In genomic region chr21:43950481-43950880, GRCh38 we compare ENCODE assay signal across 21 cellular contexts.
DNase-seq lines count a peak whose midpoint lies in the region; ATAC-seq, FAIRE-seq and TF ChIP-seq lines count a peak whose summit lies in the region.
"Had no signal": no experiment of that assay in that cellular context is flagged by ENCODE, and none has a peak within 500 bp of the region (broad histone marks: within the 10 kb centered on the region; RNA-seq: fewer than 3 reads in every experiment).

No MANE protein-coding gene starts in this region.

- H3K4me3 Mint-ChIP-seq in glutamatergic neuron (ENCODE audit: unreplicated experiment) = no peak overlapping the region
- H3K4me3 Mint-ChIP-seq in T-cell = no peak overlapping the region
- H3K4me3 Mint-ChIP-seq: B cell had no signal

- intact Hi-C loops in Right ventricle myocardium inferior (cut with DNase I) (no loop called here), heart left ventricle (cut with DNase I) (loop anchor here in 1 of 10 donors (10.0 kb wide), 1 partner anchor 96 kb away; no protein-coding TSS in a partner anchor), K562 (cut with micrococcal nuclease) (no loop called here)

- H3K36me3 ChIP-seq in heart left ventricle (peaks cover 0 to 24% (median 0%) of the 10 kb centered on the region in 9 donors), BLaER1 (peaks cover 21% of the 10 kb centered on the region; the same call in 1 of the 2 replicates), K562 (ENCODE audit: control insufficient read depth, insufficient read depth, low read length) (peaks cover 15% of the 10 kb centered on the region; the same call in 2 of the 3 replicates)

- peaks cover 15% of the 10 kb centered on the region for H3K79me2 ChIP-seq in K562 (ENCODE audit: control insufficient read depth, insufficient read depth, low read length)

- TF ChIP-seq POLR2A in heart left ventricle (IDR thresholded peaks at IDR 0.05) = no peak
- TF ChIP-seq POLR2A in K562 (conservative IDR thresholded peaks at IDR 0.05) = no peak

- H3K27me3 Mint-ChIP-seq in glutamatergic neuron (ENCODE audit: unreplicated experiment) = peaks cover 2% of the 10 kb centered on the region
- H3K27me3 Mint-ChIP-seq in T-cell = no peaks in the 10 kb centered on the region
- H3K27me3 Mint-ChIP-seq: B cell; CD4-positive, alpha-beta T cell had no signal

- H4K20me1 ChIP-seq in BLaER1 (peaks cover 100% of the 10 kb centered on the region), K562 (replicated peaks; ENCODE audit: control insufficient read depth, insufficient read depth, low read length) (peaks cover 33% of the 10 kb centered on the region)

- no peak overlapping the region for H3K9ac ChIP-seq in BLaER1
- H3K9ac ChIP-seq in K562 (ENCODE audit: insufficient read depth in 1 of 2, low read depth in 2 of 2, low read length in 2 of 2) = peak overlapping the region in 1 of 2 experiments; percentile 62; a peak in 1 of 4 replicates

- no peak overlapping the region for H3K4me3 ChIP-seq in heart left ventricle
- no peak overlapping the region for H3K4me3 ChIP-seq in BLaER1
- H3K4me3 ChIP-seq in K562 = no peak overlapping the region
- H3K4me3 ChIP-seq: A549 had no signal

- TF ChIP-seq RAD21 in K562 (CRISPR knock-in tag; conservative IDR thresholded peaks at IDR 0.05 in 1 of 2, IDR thresholded peaks at IDR 0.05 in 1 of 2) = no peak

- H3K36me3 Mint-ChIP-seq in glutamatergic neuron (ENCODE audit: unreplicated experiment) (peaks cover 4% of the 10 kb centered on the region), T-cell (peaks cover 35% of the 10 kb centered on the region)

- no peak for ATAC-seq in Right ventricle myocardium inferior
- ATAC-seq in heart left ventricle = no peak
- ATAC-seq in K562 = no peak
- no peak for ATAC-seq in T-cell (replicated peaks in 1 of 4)
- no peak for ATAC-seq in GM18498 (IDR thresholded peaks at IDR 0.05; ENCODE audit: unreplicated experiment)
- ATAC-seq: A549; CD8-positive, alpha-beta T cell had no signal

- TF ChIP-seq CTCF in heart left ventricle (IDR thresholded peaks at IDR 0.05) (no peak), K562 (IDR thresholded peaks at IDR 0.05 in 2 of 3, conservative IDR thresholded peaks at IDR 0.05 in 1 of 3; ENCODE audit: insufficient read depth in 2 of 3, low read depth in 1 of 3, low read length in 3 of 3) (no peak), glutamatergic neuron (IDR thresholded peaks at IDR 0.05; ENCODE audit: partially characterized antibody, unreplicated experiment) (no peak)

- peaks cover 4% of the 10 kb centered on the region for H3K9me1 ChIP-seq in K562 (ENCODE audit: control insufficient read depth, insufficient read depth, low read length)

- BruUV-seq in K562 (replicated peaks; lab: Mats Ljungman, UMichigan) = no TSS peak

- no peak for FAIRE-seq in K562 (lab: Jason Lieb, UNC)
- FAIRE-seq: A549, D721Med, G401.6, GM18507 had no signal

- H3K9me3 Mint-ChIP-seq in glutamatergic neuron (ENCODE audit: unreplicated experiment) = no peaks in the 10 kb centered on the region
- peaks cover 0 to 12% (median 2%) of the 10 kb centered on the region in 3 donors for H3K9me3 Mint-ChIP-seq in T-cell

- TF ChIP-seq EP300 in K562 (IDR thresholded peaks at IDR 0.05; ENCODE audit: low read length) = no peak

- H3K4me1 Mint-ChIP-seq in glutamatergic neuron (ENCODE audit: low read depth, unreplicated experiment) (no peaks in the 10 kb centered on the region), T-cell (peaks cover 27 to 36% (median 31%) of the 10 kb centered on the region in 3 donors)

- WGBS in heart left ventricle, 4 donors = 90 to 92% (median 90%) methylated on average over 19 of the region's 19 CpGs
- WGBS in K562 (ENCODE audit: insufficient coverage, low coverage, missing lambda C conversion rate) = 89% methylated on average over 19 of the region's 19 CpGs

- CTCF ChIA-PET in K562 (lab: Yijun Ruan, JAX; ENCODE audit: low intra/inter-chr PET ratio) = no interaction called here
- CTCF ChIA-PET in T-cell (lab: Charles Lee) = no interaction called here

- peaks cover 0 to 29% (median 6%) of the 10 kb centered on the region in 12 donors for H3K4me1 ChIP-seq in heart left ventricle
- H3K4me1 ChIP-seq in BLaER1 = peaks cover 64% of the 10 kb centered on the region
- H3K4me1 ChIP-seq in K562 (replicated peaks in 1 of 2; ENCODE audit: control insufficient read depth in 2 of 2, insufficient read depth in 2 of 2, low read length in 2 of 2) = peaks cover 11 to 53% of the 10 kb centered on the region in 2 experiments; a peak in 4 of 5 replicates
- H3K4me1 ChIP-seq: A549, Caco-2 had no signal

- H3K27ac Mint-ChIP-seq in glutamatergic neuron (ENCODE audit: unreplicated experiment) (no peak overlapping the region), T-cell (no peak overlapping the region)
- H3K27ac Mint-ChIP-seq: B cell had no signal

- POLR2A ChIA-PET in K562 (lab: Yijun Ruan, JAX) (interaction anchor here (0.7 kb wide), 1 partner anchor 66 kb away, joined by 4 read pairs; no protein-coding TSS in a partner anchor), T-cell (lab: Charles Lee) (no interaction called here)

- H3K9me3 ChIP-seq in heart left ventricle (peaks cover 0 to 16% (median 9%) of the 10 kb centered on the region in 12 donors), BLaER1 (peaks cover 15% of the 10 kb centered on the region), K562 (replicated peaks; ENCODE audit: control insufficient read depth, insufficient read depth, low read depth, low read length) (no peaks in the 10 kb centered on the region)

- H3K27ac ChIP-seq in heart left ventricle (no peak overlapping the region), BLaER1 (no peak overlapping the region), K562 (ENCODE audit: extremely low read depth, low read depth, low read length) (no peak overlapping the region)
- H3K27ac ChIP-seq: 22Rv1, A549, C4-2B had no signal

- no peaks in the 10 kb centered on the region for H3K27me3 ChIP-seq in heart left ventricle
- peaks cover 41% of the 10 kb centered on the region for H3K27me3 ChIP-seq in BLaER1
- no peaks in the 10 kb centered on the region for H3K27me3 ChIP-seq in K562 (ENCODE audit: control insufficient read depth in 2 of 2, insufficient read depth in 2 of 2, low read length in 2 of 2)

- peak overlapping the region; percentile 91 for H3K4me2 ChIP-seq in BLaER1
- H3K4me2 ChIP-seq in K562 (ENCODE audit: insufficient read depth, low read length) = no peak overlapping the region
- H3K4me2 ChIP-seq: A549 had no signal

- H2AFZ ChIP-seq in K562 (ENCODE audit: low read depth, low read length) = no peak overlapping the region

- peak; percentile 61 for DNase-seq in Right ventricle myocardium inferior (ENCODE audit: missing footprints)
- no peak for DNase-seq in heart left ventricle
- DNase-seq in K562 (ENCODE audit: extremely low read depth in 1 of 4, low spot score in 3 of 4) = no peak
- DNase-seq in glutamatergic neuron = peak; percentile 9
- DNase-seq in T-cell = no peak
- DNase-seq: AML-193; Caco-2; Calu3; CD4-positive, alpha-beta T cell; CD8-positive, alpha-beta T cell; DMS79 treated with DMSO at 0.1 percent for 48 hours; GF-D8 had no signal

- in situ Hi-C loops in K562 (cut with MboI) = no loop called here

TF ChIP-seq in K562, 482 proteins besides CTCF, POLR2A, EP300 and RAD21:
- TF ChIP-seq ZBTB11 (CRISPR knock-in tag; IDR thresholded peaks at IDR 0.05) (no peak), HNRNPL (IDR thresholded peaks at IDR 0.05; ENCODE audit: low read depth, low read length) (no peak), POLR2G (IDR thresholded peaks at IDR 0.05; ENCODE audit: low read depth, low read length) (0 out of 2 replicates have a peak, but pooled peaks have one; percentile 32)

Comparison
In these comparisons a context has a peak if more than half of its experiments do, and no peak if none do; other contexts are left out.
1. DNase-seq: peak in Right ventricle myocardium inferior (single experiment) and glutamatergic neuron (single experiment); none in heart left ventricle (0 of 5), K562 (0 of 4) and T-cell (0 of 34).